8 cellular contexts compared by ENCODE assay signal in genomic region chr3:196969001-196969659, GRCh38. TPM values are rescaled to one million over a fixed set of nuclear protein-coding genes. Genes with fewer than 3 reads are reported as not detected.
DNase-seq lines count a peak whose midpoint lies in the region; ATAC-seq and TF ChIP-seq lines count a peak whose summit lies in the region.

No MANE protein-coding gene starts in this region.

- H3K36me3 ChIP-seq in body of pancreas (replicated peaks in 1 of 2; ENCODE audit: insufficient read depth in 1 of 2, low read depth in 2 of 2), result no peaks in the 10 kb centered on the region

- peaks cover 17% of the 10 kb centered on the region for H3K4me1 ChIP-seq in body of pancreas

- no peaks in the 10 kb centered on the region for H3K9me3 ChIP-seq in body of pancreas

- peak; percentile 41 for ATAC-seq in HG03342 (IDR thresholded peaks at IDR 0.05; ENCODE audit: unreplicated experiment)
- ATAC-seq in SK-N-SH treated with all-trans-retinoic acid at 6 μM for 48 hours, result peak; percentile 41
- peak; percentile 36 for ATAC-seq in body of pancreas
- ATAC-seq in left colon, result peak; percentile 33

- H3K27me3 ChIP-seq in body of pancreas, result no peaks in the 10 kb centered on the region

- TF ChIP-seq CTCF in body of pancreas (IDR thresholded peaks at IDR 0.05), result no peak

- DNase-seq in CD1c-positive myeloid dendritic cell (ENCODE audit: extremely low spot score) (peak; percentile 75), GM19240 (ENCODE audit: insufficient read length, low spot score) (peak; percentile 52), body of pancreas (peak in 1 of 4 donors; percentile 22), left colon (peak in 1 of 2 donors; percentile 51), epidermal melanocyte (ENCODE audit: insufficient read length, low spot score) (no peak)
- DNase-seq in stimulated activated CD8-positive, alpha-beta memory T cell treated with anti-CD3 and anti-CD28 coated beads, Interleukin-12 subunit alpha, Interleukin-12 subunit beta, amount 100 ng/mL, for 4 hours (ENCODE audit: low read depth), result peak; percentile 17

- TF ChIP-seq POLR2A in body of pancreas (IDR thresholded peaks at IDR 0.05), result no peak

- peak overlapping the region in 3 of 4 donors; percentile 34 to 71 (median 40) for H3K27ac ChIP-seq in body of pancreas

- WGBS in body of pancreas, 2 donors, result 0% methylated on average over 79 of the region's 90 CpGs; no CpG with 5 or more reads in 1 of the 2 donors

- peak overlapping the region; percentile 56 to 65 for H3K4me3 ChIP-seq in body of pancreas

- intact Hi-C loops in body of pancreas (cut with DNase I), result no loop called here
- intact Hi-C loops in left colon (cut with DNase I, micrococcal nuclease), result no loop called here

TF ChIP-seq in SK-N-SH treated with all-trans-retinoic acid at 6 μM for 48 hours, 23 proteins besides CTCF, POLR2A, EP300 and RAD21:
- no peak for TF ChIP-seq ZNF70 (CRISPR knock-in tag; IDR thresholded peaks at IDR 0.05)
- no peak for TF ChIP-seq POU6F1 (CRISPR knock-in tag; IDR thresholded peaks at IDR 0.05; ENCODE audit: borderline replicate concordance, low read depth)
- no peak for TF ChIP-seq ARNTL (CRISPR knock-in tag; IDR thresholded peaks at IDR 0.05; ENCODE audit: borderline replicate concordance, low read depth)
- no peak for TF ChIP-seq GLIS3 (CRISPR knock-in tag; IDR thresholded peaks at IDR 0.05)
- TF ChIP-seq ZC3H10 (CRISPR knock-in tag; IDR thresholded peaks at IDR 0.05), result no peak
- no peak for TF ChIP-seq ZNF565 (CRISPR knock-in tag; conservative IDR thresholded peaks at IDR 0.05; ENCODE audit: low read depth)
- no peak for TF ChIP-seq TOX (CRISPR knock-in tag; IDR thresholded peaks at IDR 0.05; ENCODE audit: borderline replicate concordance)
- TF ChIP-seq OSR1 (CRISPR knock-in tag; IDR thresholded peaks at IDR 0.05), result no peak
- TF ChIP-seq TSHZ2 (CRISPR knock-in tag; IDR thresholded peaks at IDR 0.05), result no peak
- no peak for TF ChIP-seq BACH2 (CRISPR knock-in tag; IDR thresholded peaks at IDR 0.05; ENCODE audit: borderline replicate concordance)
- TF ChIP-seq TCF4 (CRISPR knock-in tag; IDR thresholded peaks at IDR 0.05; ENCODE audit: borderline replicate concordance), result no peak
- no peak for TF ChIP-seq ISL1 (CRISPR knock-in tag; IDR thresholded peaks at IDR 0.05)
- TF ChIP-seq ESRRG (CRISPR knock-in tag; IDR thresholded peaks at IDR 0.05), result no peak
- no peak for TF ChIP-seq RARB (CRISPR knock-in tag; IDR thresholded peaks at IDR 0.05)
- TF ChIP-seq PATZ1 (CRISPR knock-in tag; IDR thresholded peaks at IDR 0.05; ENCODE audit: borderline replicate concordance), result no peak
- TF ChIP-seq CSDC2 (CRISPR knock-in tag; IDR thresholded peaks at IDR 0.05), result no peak
- no peak for TF ChIP-seq ZFP30 (CRISPR knock-in tag; IDR thresholded peaks at IDR 0.05)
- TF ChIP-seq ZNF8 (CRISPR knock-in tag; IDR thresholded peaks at IDR 0.05), result no peak
- no peak for TF ChIP-seq SNAI2 (CRISPR knock-in tag; IDR thresholded peaks at IDR 0.05)
- TF ChIP-seq CREB5 (CRISPR knock-in tag; IDR thresholded peaks at IDR 0.05; ENCODE audit: low read depth), result no peak

RNA-seq across cellular contexts. Expression of gene PIGZ, which starts 0.5 kb away (rescaled TPM):
- total RNA-seq in body of pancreas, result 1 to 10 TPM; 1.0 to 1.3 TPM
- total RNA-seq in left colon, result 100 to 1,000 TPM in 1 of 2 donors, 10 to 100 TPM in 1; 92.6 to 129 TPM

RNA-seq across cellular contexts. Expression of gene NCBP2, which starts 26.8 kb away (rescaled TPM):
- total RNA-seq in body of pancreas (10 to 100 TPM in 1 of 2 donors, 1 to 10 TPM in 1; 6.9 to 19.5 TPM), left colon (10 to 100 TPM; 54.3 to 55.4 TPM)

Comparison
In these comparisons a context has a peak if more than half of its experiments do, and no peak if none do; other contexts are left out.
1. RNA of gene PIGZ, which starts 0.5 kb away (total RNA-seq): 92.6 to 129 TPM in left colon; 1.0 to 1.3 TPM in body of pancreas; every median in the first group is over 10 times any median in the second.
2. Peak in every context shown above with its lines, with median percentiles within 50 percentile points of each other: ATAC-seq.